8 cellular contexts compared by ENCODE assay signal in genomic region chr20:63537525-63538203, GRCh38. TPM values are rescaled to one million over a fixed set of nuclear protein-coding genes. Genes with fewer than 3 reads are reported as not detected.
DNase-seq lines count a peak whose midpoint lies in the region; ATAC-seq, FAIRE-seq and TF ChIP-seq lines count a peak whose summit lies in the region.

No MANE protein-coding gene starts in this region.

- peak; percentile 53 for FAIRE-seq in colon (lab: Jason Lieb, UNC)

- peak overlapping the region; percentile 59 to 84 (median 75) for H3K9ac ChIP-seq in BLaER1 treated with 17β-estradiol and CSF1 and Interleukin-3, amounts not matched to agents 10 nM and 100 nM

- peaks cover 10 to 54% (median 34%) of the 10 kb centered on the region in 11 experiments; a peak in 20 of 22 replicates for H3K27me3 ChIP-seq in BLaER1 treated with 17β-estradiol and CSF1 and Interleukin-3, amounts not matched to agents 10 nM and 100 nM
- H3K27me3 ChIP-seq in left lung = peaks cover 0 to 38% of the 10 kb centered on the region in 2 donors

- H3K4me2 ChIP-seq in BLaER1 treated with 17β-estradiol and CSF1 and Interleukin-3, amounts not matched to agents 10 nM and 100 nM = peak overlapping the region; percentile 87 to 99 (median 97)

- H3K27ac ChIP-seq in BLaER1 treated with 17β-estradiol and CSF1 and Interleukin-3, amounts not matched to agents 10 nM and 100 nM = peak overlapping the region; percentile 62 to 91 (median 79)
- H3K27ac ChIP-seq in left lung = peak overlapping the region; percentile 85 to 89

- peak; percentile 59 for TF ChIP-seq POLR2A in GM19099 (IDR thresholded peaks at IDR 0.05; ENCODE audit: extremely low read depth, insufficient read length, low read depth)

- no peaks in the 10 kb centered on the region for H3K36me3 ChIP-seq in BLaER1 treated with 17β-estradiol and CSF1 and Interleukin-3, amounts not matched to agents 10 nM and 100 nM
- H3K36me3 ChIP-seq in left lung = no peaks in the 10 kb centered on the region

- H3K4me1 ChIP-seq in BLaER1 treated with 17β-estradiol and CSF1 and Interleukin-3, amounts not matched to agents 10 nM and 100 nM = peaks cover 13 to 81% (median 73%) of the 10 kb centered on the region in 10 experiments
- H3K4me1 ChIP-seq in left lung = peaks cover 13 to 31% of the 10 kb centered on the region in 2 donors

- TF ChIP-seq CTCF in left lung (IDR thresholded peaks at IDR 0.05) = peak; percentile 95 to 99

- intact Hi-C loops in left lung (cut with DNase I) = no loop called here

- DNase-seq in NCI-H446 treated with DMSO at 0.1 percent for 48 hours (lab: John Stamatoyannopoulos, UW) (peak; percentile 51), left lung (peak; percentile 97 to 99)
- peak; percentile 93 for DNase-seq in activated CD4-positive, alpha-beta T cell treated with anti-CD3 and anti-CD28 coated beads for 24 hours (ENCODE audit: low read depth in 2 of 2)
- peak; percentile 92 for DNase-seq in stimulated activated CD4-positive, alpha-beta T cell treated with anti-CD3 and anti-CD28 coated beads, Interleukin-4, amount 100 ng/mL, for 1 hour

- H3K4me3 ChIP-seq in BLaER1 treated with 17β-estradiol and CSF1 and Interleukin-3, amounts not matched to agents 10 nM and 100 nM = peak overlapping the region; percentile 42 to 72 (median 56)
- peak overlapping the region; percentile 25 to 42 for H3K4me3 ChIP-seq in left lung

- ATAC-seq in HG03354 (IDR thresholded peaks at IDR 0.05; ENCODE audit: poor library complexity, severe bottlenecking, unreplicated experiment) = peak; percentile 84
- peak; percentile 92 for ATAC-seq in left lung

- H4K20me1 ChIP-seq in BLaER1 treated with 17β-estradiol and CSF1 and Interleukin-3, amounts not matched to agents 10 nM and 100 nM = peaks cover 0 to 55% (median 11%) of the 10 kb centered on the region in 11 experiments; a peak in 8 of 22 replicates

- no peaks in the 10 kb centered on the region for H3K9me3 ChIP-seq in BLaER1 treated with 17β-estradiol and CSF1 and Interleukin-3, amounts not matched to agents 10 nM and 100 nM (replicated peaks in 1 of 11)
- H3K9me3 ChIP-seq in left lung = no peaks in the 10 kb centered on the region

RNA-seq across cellular contexts. Expression of gene PTK6, which starts 0.5 kb away (rescaled TPM):
- 1 to 10 TPM; 4.5 to 7.3 TPM for total RNA-seq in left lung

RNA-seq across cellular contexts. Expression of gene SRMS, which starts 9.9 kb away (rescaled TPM):
- not detected for total RNA-seq in left lung

RNA-seq across cellular contexts. Expression of gene FNDC11, which starts 16.3 kb away (rescaled TPM):
- under 1 TPM; 0.23 to 0.60 TPM for total RNA-seq in left lung

RNA-seq across cellular contexts. Expression of gene PPDPF, which starts 17.1 kb away (rescaled TPM):
- 100 to 1,000 TPM; 233 to 662 TPM for total RNA-seq in left lung

RNA-seq across cellular contexts. Expression of gene HELZ2, which starts 36.4 kb away (rescaled TPM):
- total RNA-seq in left lung = 10 to 100 TPM; 45.8 to 53.3 TPM

Comparison
In these comparisons a context has a peak if more than half of its experiments do, and no peak if none do; other contexts are left out.
1. Peak in every context shown above with its lines: DNase-seq, ATAC-seq, H3K4me3 ChIP-seq and H3K27ac ChIP-seq.